10 cellular contexts compared by ENCODE assay signal in the genomic region with DNA sequence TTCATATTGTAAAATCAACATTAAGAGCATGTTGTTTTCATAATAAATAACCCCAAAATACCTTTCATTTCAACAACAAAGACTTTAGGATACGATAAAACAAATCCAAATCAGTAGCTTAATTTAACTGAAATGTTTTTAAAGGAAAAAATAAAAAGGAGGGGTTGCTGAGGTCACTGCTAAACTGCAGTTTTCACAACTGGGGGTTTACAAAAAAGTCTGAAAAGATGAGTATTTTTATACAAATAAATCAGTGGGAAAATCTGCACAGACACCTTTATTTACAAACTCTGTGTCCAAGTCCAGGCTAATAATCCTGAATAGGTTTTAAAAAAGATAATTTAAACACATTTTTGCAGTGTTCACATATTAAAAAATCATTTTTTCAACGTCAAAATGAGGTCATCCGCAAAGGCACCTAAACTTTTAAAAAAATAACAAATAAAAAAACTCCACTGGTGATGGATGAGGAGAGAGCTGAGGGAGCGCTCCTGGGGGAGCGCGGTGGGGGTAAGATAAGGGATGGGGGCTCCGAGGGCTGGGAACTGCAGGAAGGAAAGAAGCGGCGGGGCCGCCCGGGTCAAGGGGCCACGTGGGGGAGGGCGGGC. TPM values are rescaled to one million over a fixed set of nuclear protein-coding genes. Genes with fewer than 3 reads are reported as not detected.
DNase-seq lines count a peak whose midpoint lies in the region; ATAC-seq and TF ChIP-seq lines count a peak whose summit lies in the region.
"Had no signal": no experiment of that assay in that cellular context is flagged by ENCODE, and none has a peak within 500 bp of the region (broad histone marks: within the 10 kb centered on the region; RNA-seq: fewer than 3 reads in every experiment).

No MANE protein-coding gene starts in this region.

- no peak for TF ChIP-seq POLR2A in heart left ventricle (IDR thresholded peaks at IDR 0.05)

- CTCF ChIA-PET in MCF 10A (lab: Yijun Ruan, JAX) = interaction anchor here (0.8 to 1.0 kb wide), 3 partner anchors 13 to 288 kb away, joined by 3 to 4 read pairs (median 3); no protein-coding TSS in a partner anchor
- CTCF ChIA-PET in activated CD8-positive, alpha-beta T cell treated with anti-CD3 and anti-CD28 coated beads, Interleukin-2, amount 10 ng/mL, durations not matched to agents 7 days and 5 days (lab: Charles Lee) = interaction anchor here (1.8 to 2.2 kb wide), 3 partner anchors 13 to 396 kb away, joined by 5 to 8 read pairs (median 6); a partner anchor contains a TSS

- DNase-seq in AG09309 (ENCODE audit: low read depth) = no peak
- no peak for DNase-seq in MCF 10A (ENCODE audit: unreplicated experiment)
- no peak for DNase-seq in naive B cell
- DNase-seq in nucleus accumbens (lab: John Stamatoyannopoulos, UW) = no peak
- no peak for DNase-seq in activated CD8-positive, alpha-beta T cell treated with anti-CD3 and anti-CD28 coated beads, Interleukin-2, amount 10 ng/mL, durations not matched to agents 7 days and 5 days
- DNase-seq in heart left ventricle = no peak
- DNase-seq: NCI-H524 had no signal

- intact Hi-C loops in MCF 10A (cut with micrococcal nuclease) = loop anchor here (10.0 kb wide), 1 partner anchor 205 kb away; a partner anchor contains a TSS
- intact Hi-C loops in heart left ventricle (cut with DNase I) = loop anchor here (5.0 to 10.0 kb wide), 9 partner anchors 97 to 525 kb away; a partner anchor contains a TSS

- H3K9me3 ChIP-seq in HUES6 (ENCODE audit: control insufficient read depth, insufficient read depth, low read depth, low read length) = no peaks in the 10 kb centered on the region
- H3K9me3 ChIP-seq in heart left ventricle = no peaks in the 10 kb centered on the region

- H3K27ac ChIP-seq in HUES6 (ENCODE audit: low read depth, low read length) (no peak overlapping the region), heart left ventricle (no peak overlapping the region)

- no peaks in the 10 kb centered on the region for H3K36me3 ChIP-seq in HUES6 (ENCODE audit: control insufficient read depth, insufficient read depth, low read length)
- H3K36me3 ChIP-seq in heart left ventricle = peaks cover 0 to 3% (median 0%) of the 10 kb centered on the region in 9 donors

- no peak overlapping the region for H3K27ac Mint-ChIP-seq in MCF 10A (ENCODE audit: low read depth, unreplicated experiment)
- H3K27ac Mint-ChIP-seq in naive B cell = peak overlapping the region in 1 of 6 donors; percentile 47
- no peak overlapping the region for H3K27ac Mint-ChIP-seq in activated CD8-positive, alpha-beta T cell treated with anti-CD3 and anti-CD28 coated beads, Interleukin-2, amount 10 ng/mL, durations not matched to agents 7 days and 5 days

- H3K4me3 Mint-ChIP-seq in MCF 10A (ENCODE audit: unreplicated experiment) = peak overlapping the region; percentile 26
- peak overlapping the region in 5 of 8 donors; percentile 30 to 81 (median 42) for H3K4me3 Mint-ChIP-seq in naive B cell
- no peak overlapping the region for H3K4me3 Mint-ChIP-seq in activated CD8-positive, alpha-beta T cell treated with anti-CD3 and anti-CD28 coated beads, Interleukin-2, amount 10 ng/mL, durations not matched to agents 7 days and 5 days

- H3K27me3 Mint-ChIP-seq in MCF 10A (ENCODE audit: insufficient read depth, unreplicated experiment) (no peaks in the 10 kb centered on the region), naive B cell (peaks cover 60 to 88% (median 68%) of the 10 kb centered on the region in 3 donors)
- H3K27me3 Mint-ChIP-seq in activated CD8-positive, alpha-beta T cell treated with anti-CD3 and anti-CD28 coated beads, Interleukin-2, amount 10 ng/mL, durations not matched to agents 7 days and 5 days (ENCODE audit: low read depth) = peaks cover 67% of the 10 kb centered on the region

- H3K27me3 ChIP-seq in HUES6 (ENCODE audit: control insufficient read depth, insufficient read depth, low read length) (peaks cover 99% of the 10 kb centered on the region), heart left ventricle (peaks cover 86 to 100% (median 100%) of the 10 kb centered on the region in 9 donors)

- 3 to 9% (median 6%) methylated on average over 13 of the region's 13 CpGs for WGBS in heart left ventricle, 4 donors

- POLR2A ChIA-PET in MCF 10A (lab: Yijun Ruan, JAX) = interaction anchor here (0.5 to 5.6 kb wide), 17 partner anchors 14 to 413 kb away, joined by 3 to 55 read pairs (median 3); a partner anchor contains a TSS
- POLR2A ChIA-PET in activated CD8-positive, alpha-beta T cell treated with anti-CD3 and anti-CD28 coated beads, Interleukin-2, amount 10 ng/mL, durations not matched to agents 7 days and 5 days (lab: Charles Lee) = interaction anchor here (1.0 kb wide), 1 partner anchor 9 kb away, joined by 3 read pairs; no protein-coding TSS in a partner anchor

- H3K9me3 Mint-ChIP-seq in MCF 10A (ENCODE audit: unreplicated experiment) (no peaks in the 10 kb centered on the region), naive B cell (peaks cover 4 to 29% (median 16%) of the 10 kb centered on the region in 7 donors)
- H3K9me3 Mint-ChIP-seq in activated CD8-positive, alpha-beta T cell treated with anti-CD3 and anti-CD28 coated beads, Interleukin-2, amount 10 ng/mL, durations not matched to agents 7 days and 5 days (ENCODE audit: insufficient read depth) = no peaks in the 10 kb centered on the region

- ATAC-seq in naive B cell (ENCODE audit: low read depth in 2 of 2) = no peak
- ATAC-seq in activated CD8-positive, alpha-beta T cell treated with anti-CD3 and anti-CD28 coated beads, Interleukin-2, amount 10 ng/mL, durations not matched to agents 7 days and 5 days = no peak
- no peak for ATAC-seq in GM21423 (IDR thresholded peaks at IDR 0.05; ENCODE audit: unreplicated experiment)
- ATAC-seq in heart left ventricle = no peak

- H3K36me3 Mint-ChIP-seq in MCF 10A (ENCODE audit: insufficient read depth, unreplicated experiment) (no peaks in the 10 kb centered on the region), naive B cell (peaks cover 6 to 9% of the 10 kb centered on the region in 2 donors)
- no peaks in the 10 kb centered on the region for H3K36me3 Mint-ChIP-seq in activated CD8-positive, alpha-beta T cell treated with anti-CD3 and anti-CD28 coated beads, Interleukin-2, amount 10 ng/mL, durations not matched to agents 7 days and 5 days (ENCODE audit: low read depth)

- H3K4me1 ChIP-seq in HUES6 (ENCODE audit: control insufficient read depth, insufficient read depth, low read length) = peaks cover 53% of the 10 kb centered on the region
- H3K4me1 ChIP-seq in heart left ventricle = peaks cover 6 to 89% (median 69%) of the 10 kb centered on the region in 12 donors

- TF ChIP-seq CTCF in AG09309 (IDR thresholded peaks at IDR 0.05; ENCODE audit: control insufficient read depth, insufficient read depth, low read depth, low read length, missing control alignments) (no peak), MCF 10A (IDR thresholded peaks at IDR 0.05; ENCODE audit: unreplicated experiment) (no peak), heart left ventricle (IDR thresholded peaks at IDR 0.05) (no peak)

- H3K4me1 Mint-ChIP-seq in MCF 10A (ENCODE audit: insufficient read depth, unreplicated experiment) (peaks cover 34% of the 10 kb centered on the region), naive B cell (peaks cover 55 to 69% (median 55%) of the 10 kb centered on the region in 3 donors)
- H3K4me1 Mint-ChIP-seq in activated CD8-positive, alpha-beta T cell treated with anti-CD3 and anti-CD28 coated beads, Interleukin-2, amount 10 ng/mL, durations not matched to agents 7 days and 5 days (ENCODE audit: low read depth) = peaks cover 65% of the 10 kb centered on the region

- BruUV-seq in MCF 10A (replicated peaks; lab: Mats Ljungman, UMichigan) = no TSS peak

- no peak overlapping the region for H3K9ac ChIP-seq in HUES6 (ENCODE audit: low read length)

- H3K4me3 ChIP-seq in AG09309 (ENCODE audit: control insufficient read depth, low read depth, low read length) = peak overlapping the region; percentile 86
- peak overlapping the region; percentile 67 for H3K4me3 ChIP-seq in HUES6 (ENCODE audit: low read depth, low read length)
- peak overlapping the region in 5 of 12 donors; percentile 3 to 51 (median 28) for H3K4me3 ChIP-seq in heart left ventricle

RNA-seq across cellular contexts. Expression of a gene that starts 3.1 kb away (rescaled TPM):
- total RNA-seq in MCF 10A (2022) (1.1 and 1.9 TPM in 2 replicates), heart left ventricle (not detected)
- polyA plus RNA-seq in naive B cell (ENCODE audit: low read depth in 6 of 6) (not detected), heart left ventricle (not detected)
- total RNA-seq in activated CD8-positive, alpha-beta T cell treated with anti-CD3 and anti-CD28 coated beads, Interleukin-2, amount 10 ng/mL, durations not matched to agents 7 days and 5 days = not detected
- total RNA-seq: bronchial epithelial cell had no signal

RNA-seq across cellular contexts. Expression of a gene that starts 14.3 kb away (rescaled TPM):
- total RNA-seq in MCF 10A (2022) = 0.77 and 0.81 TPM in 2 replicates
- polyA plus RNA-seq in naive B cell (ENCODE audit: low read depth in 6 of 6) = not detected
- total RNA-seq in activated CD8-positive, alpha-beta T cell treated with anti-CD3 and anti-CD28 coated beads, Interleukin-2, amount 10 ng/mL, durations not matched to agents 7 days and 5 days = not detected
- total RNA-seq in heart left ventricle = under 1 TPM in 1 of 9 donors, not detected in 8; 0.11 TPM
- under 1 TPM; 0.18 to 0.19 TPM for polyA plus RNA-seq in heart left ventricle
- total RNA-seq: bronchial epithelial cell had no signal
